1 cellular context compared by ENCODE assay signal in the genomic region with DNA sequence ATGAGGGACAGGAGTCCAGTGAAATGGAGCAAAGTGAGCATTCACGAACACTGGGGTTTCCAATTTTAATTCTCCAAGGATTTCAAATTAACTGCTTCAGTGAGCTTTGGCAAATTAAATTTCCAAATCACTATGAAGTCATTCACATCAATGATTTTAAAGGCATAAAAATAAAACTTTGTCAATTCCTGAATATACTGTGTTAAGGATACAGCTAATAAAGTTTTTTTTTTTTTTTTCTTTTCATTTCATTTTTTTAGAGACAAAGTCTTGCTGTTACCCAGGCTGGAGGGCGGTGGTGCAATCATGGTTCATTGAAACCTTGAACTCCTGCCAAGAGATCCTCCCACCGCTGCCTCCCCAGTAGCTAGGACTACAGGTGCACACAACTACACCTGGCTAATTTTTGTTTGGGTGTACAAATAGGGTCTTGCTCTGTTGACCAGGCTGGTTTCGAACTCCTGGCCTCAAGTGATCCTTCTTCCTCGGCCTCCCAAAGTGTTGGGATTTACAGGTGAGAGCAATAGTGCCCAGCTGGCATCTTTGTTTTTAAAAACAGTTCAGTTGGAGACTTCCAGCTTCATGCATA.
TF ChIP-seq lines count a peak whose summit lies in the region.

No MANE protein-coding gene starts in this region.

TF ChIP-seq in GM12878, 131 proteins besides CTCF, POLR2A, EP300 and RAD21:
- TF ChIP-seq CHD4 (IDR thresholded peaks at IDR 0.05), result no peak
- TF ChIP-seq, protein P1, sequence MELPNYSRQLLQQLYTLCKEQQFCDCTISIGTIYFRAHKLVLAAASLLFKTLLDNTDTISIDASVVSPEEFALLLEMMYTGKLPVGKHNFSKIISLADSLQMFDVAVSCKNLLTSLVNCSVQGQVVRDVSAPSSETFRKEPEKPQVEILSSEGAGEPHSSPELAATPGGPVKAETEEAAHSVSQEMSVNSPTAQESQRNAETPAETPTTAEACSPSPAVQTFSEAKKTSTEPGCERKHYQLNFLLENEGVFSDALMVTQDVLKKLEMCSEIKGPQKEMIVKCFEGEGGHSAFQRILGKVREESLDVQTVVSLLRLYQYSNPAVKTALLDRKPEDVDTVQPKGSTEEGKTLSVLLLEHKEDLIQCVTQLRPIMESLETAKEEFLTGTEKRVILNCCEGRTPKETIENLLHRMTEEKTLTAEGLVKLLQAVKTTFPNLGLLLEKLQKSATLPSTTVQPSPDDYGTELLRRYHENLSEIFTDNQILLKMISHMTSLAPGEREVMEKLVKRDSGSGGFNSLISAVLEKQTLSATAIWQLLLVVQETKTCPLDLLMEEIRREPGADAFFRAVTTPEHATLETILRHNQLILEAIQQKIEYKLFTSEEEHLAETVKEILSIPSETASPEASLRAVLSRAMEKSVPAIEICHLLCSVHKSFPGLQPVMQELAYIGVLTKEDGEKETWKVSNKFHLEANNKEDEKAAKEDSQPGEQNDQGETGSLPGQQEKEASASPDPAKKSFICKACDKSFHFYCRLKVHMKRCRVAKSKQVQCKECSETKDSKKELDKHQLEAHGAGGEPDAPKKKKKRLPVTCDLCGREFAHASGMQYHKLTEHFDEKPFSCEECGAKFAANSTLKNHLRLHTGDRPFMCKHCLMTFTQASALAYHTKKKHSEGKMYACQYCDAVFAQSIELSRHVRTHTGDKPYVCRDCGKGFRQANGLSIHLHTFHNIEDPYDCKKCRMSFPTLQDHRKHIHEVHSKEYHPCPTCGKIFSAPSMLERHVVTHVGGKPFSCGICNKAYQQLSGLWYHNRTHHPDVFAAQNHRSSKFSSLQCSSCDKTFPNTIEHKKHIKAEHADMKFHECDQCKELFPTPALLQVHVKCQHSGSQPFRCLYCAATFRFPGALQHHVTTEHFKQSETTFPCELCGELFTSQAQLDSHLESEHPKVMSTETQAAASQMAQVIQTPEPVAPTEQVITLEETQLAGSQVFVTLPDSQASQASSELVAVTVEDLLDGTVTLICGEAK (IDR thresholded peaks at IDR 0.05; ENCODE audit: borderline replicate concordance), result peak; percentile 80; the same call in 1 of the 2 replicates
TF ChIP-seq in GM12878: peak in this region for 1.
